Comparison of ENCODE assay signal across 10 cellular contexts in genomic region chr1:38474738-38475623, GRCh38.
A peak's percentile ranks its signal among the peaks of the same experiment; 100 is the strongest.
DNase-seq lines count a peak whose midpoint lies in the region; ATAC-seq, FAIRE-seq and TF ChIP-seq lines count a peak whose summit lies in the region.
"Had no signal": no experiment of that assay in that cellular context is flagged by ENCODE, and none has a peak within 500 bp of the region (broad histone marks: within the 10 kb centered on the region; RNA-seq: fewer than 3 reads in every experiment).

No MANE protein-coding gene starts in this region.

- peaks cover 0 to 24% of the 10 kb centered on the region in 2 donors for H3K4me1 ChIP-seq in left lung

- DNase-seq in GM12891 (ENCODE audit: insufficient read length, low spot score) (peak; percentile 51), left lung (no peak), DMS114 treated with DMSO at 0.1 percent for 48 hours (lab: John Stamatoyannopoulos, UW; ENCODE audit: unreplicated experiment) (no peak), retina (no peak), left ventricle myocardium superior (no peak), inferior parietal cortex (ENCODE audit: extremely low spot score) (no peak)
- DNase-seq: upper lobe of left lung had no signal

- ATAC-seq in GM21390 (IDR thresholded peaks at IDR 0.05; ENCODE audit: unreplicated experiment) = peak; percentile 88
- ATAC-seq in HG03521 (IDR thresholded peaks at IDR 0.05; ENCODE audit: unreplicated experiment) = peak; percentile 75
- peak; percentile 38 for ATAC-seq in left lung
- ATAC-seq in left ventricle myocardium superior = no peak
- ATAC-seq: HCT116 had no signal

- TF ChIP-seq POLR2A in GM12891 (IDR thresholded peaks at IDR 0.05; ENCODE audit: low read depth, low read length) = peak; percentile 67

- peaks cover 0 to 55% of the 10 kb centered on the region in 2 donors for H3K27me3 ChIP-seq in left lung

- no peak overlapping the region for H3K4me3 ChIP-seq in left lung

- H3K36me3 ChIP-seq in left lung = no peaks in the 10 kb centered on the region
- H3K36me3 ChIP-seq: upper lobe of left lung had no signal

- peak overlapping the region in 1 of 2 donors; percentile 53 for H3K27ac ChIP-seq in left lung

- no peaks in the 10 kb centered on the region for H3K9me3 ChIP-seq in left lung

- TF ChIP-seq CTCF in left lung (IDR thresholded peaks at IDR 0.05) = no peak

- intact Hi-C loops in left lung (cut with DNase I) = no loop called here
- intact Hi-C loops in left ventricle myocardium superior (cut with micrococcal nuclease) = no loop called here

- FAIRE-seq in GM12891 (lab: Jason Lieb, UNC) = peak; percentile 99

TF ChIP-seq in GM12891, 5 proteins besides CTCF, POLR2A, EP300 and RAD21:
- TF ChIP-seq POLR2AphosphoS5 (IDR thresholded peaks at IDR 0.05; ENCODE audit: low read depth, low read length) (peak; percentile 80), PAX5 (IDR thresholded peaks at IDR 0.05; ENCODE audit: insufficient read depth, low read length, severe bottlenecking) (peak; percentile 60), POU2F2 (IDR thresholded peaks at IDR 0.05; ENCODE audit: low read depth, low read length) (peak; percentile 70), SPI1 (IDR thresholded peaks at IDR 0.05; ENCODE audit: low read depth, low read length) (peak; percentile 52), TAF1 (IDR thresholded peaks at IDR 0.05; ENCODE audit: low read depth, low read length) (peak; percentile 11)
